Comparison of ENCODE assay signal across 36 cellular contexts in the genomic region with DNA sequence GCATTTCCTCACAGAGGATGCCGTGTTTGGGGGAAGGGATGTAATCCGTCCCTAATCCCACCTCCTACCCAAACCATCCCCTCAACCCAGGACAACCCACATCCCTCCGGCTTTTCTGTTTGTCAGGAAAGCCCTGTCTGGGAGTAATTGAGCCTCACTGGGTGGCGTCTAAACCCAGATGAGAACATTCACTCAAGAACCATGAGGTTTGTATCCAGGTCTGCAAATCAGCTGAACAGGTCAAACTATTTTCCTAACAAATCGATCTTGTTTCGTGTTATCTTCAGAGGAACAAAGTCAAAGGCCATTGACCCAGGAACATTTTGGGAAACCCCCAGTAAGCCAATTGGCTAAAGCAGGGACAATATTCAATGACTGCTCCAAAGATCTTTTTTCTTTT. TPM values are rescaled to one million over a fixed set of nuclear protein-coding genes. Genes with fewer than 3 reads are reported as not detected.
DNase-seq lines count a peak whose midpoint lies in the region; ATAC-seq, FAIRE-seq and TF ChIP-seq lines count a peak whose summit lies in the region.
"Had no signal": no experiment of that assay in that cellular context is flagged by ENCODE, and none has a peak within 500 bp of the region (broad histone marks: within the 10 kb centered on the region; RNA-seq: fewer than 3 reads in every experiment).

No MANE protein-coding gene starts in this region.

- in situ Hi-C loops in HepG2 (cut with HindIII; ENCODE audit: extremely low pct_ligation_motif_present, low pct_unique_long_range_greater_than_20kb): no loop called here

- no peak overlapping the region for H3K9ac ChIP-seq in HepG2 (ENCODE audit: insufficient read depth, low read depth, low read length)

- H3K4me3 Mint-ChIP-seq in GM23338: no peak overlapping the region
- no peak overlapping the region for H3K4me3 Mint-ChIP-seq in WTC11
- H3K4me3 Mint-ChIP-seq: activated naive CD8-positive, alpha-beta T cell treated with anti-CD3 and anti-CD28 coated beads, Interleukin-2, amount 10 ng/mL, durations not matched to agents 7 days and 5 days; activated T-cell treated with anti-CD3 and anti-CD28 coated beads, Interleukin-2, amount 50 U/mL, for 24 hours; CD8-positive, alpha-beta T cell; neural crest cell had no signal

- ATAC-seq in GM23338 (peak; percentile 52), WTC11 (peak; percentile 46), HepG2 (no peak), HG03469 (IDR thresholded peaks at IDR 0.05; ENCODE audit: unreplicated experiment) (no peak)
- ATAC-seq: A549; CD8-positive, alpha-beta T cell; mucosa of descending colon; stimulated activated naive CD8-positive, alpha-beta T cell treated with anti-CD3 and anti-CD28 coated beads, Interleukin-15, Interleukin-2, amounts not matched to agents 100 U/mL and 50 U/mL, for 24 hours had no signal

- H3K4me1 Mint-ChIP-seq in GM23338 (peaks cover 31% of the 10 kb centered on the region), WTC11 (peaks cover 33% of the 10 kb centered on the region)

- DNase-seq in GM23338 (ENCODE audit: low spot score): no peak
- no peak for DNase-seq in WTC11 (ENCODE audit: low spot score)
- no peak for DNase-seq in HepG2 (ENCODE audit: low spot score)
- peak; percentile 14 for DNase-seq in sigmoid colon
- DNase-seq in medulla oblongata (ENCODE audit: extremely low spot score): no peak
- no peak for DNase-seq in AML-193 (lab: John Stamatoyannopoulos, UW)
- DNase-seq in kidney glomerular epithelial cell (lab: John Stamatoyannopoulos, UW): no peak
- DNase-seq: activated CD4-positive, CD25-positive, alpha-beta regulatory T cell treated with anti-CD3 and anti-CD28 coated beads, Interleukin-2, amount 50 U/mL, for 72 hours; activated gamma-delta T cell; activated naive CD8-positive, alpha-beta T cell treated with anti-CD3 and anti-CD28 coated beads, Interleukin-2, amount 10 ng/mL, durations not matched to agents 7 days and 5 days; activated T-cell treated with anti-CD3 and anti-CD28 coated beads, Interleukin-2, amount 50 U/mL, for 24 hours; caudate nucleus; CD8-positive, alpha-beta T cell; dermis blood vessel endothelial cell; DMS 273 treated with DMSO at 0.1 percent for 48 hours; EL; HCEC 1CT; islet precursor cell; KG1; mucosa of descending colon; NCI-H1417 treated with DMSO at 0.1 percent for 48 hours; NCI-H2081; NCI-H2227 treated with DMSO at 0.1 percent for 48 hours; RPMI8226; stimulated activated naive CD8-positive, alpha-beta T cell treated with anti-CD3 and anti-CD28 coated beads, Interleukin-15, Interleukin-2, amounts not matched to agents 100 U/mL and 50 U/mL, for 24 hours; thyroid gland had no signal

- H3K27ac ChIP-seq in GM23338 (ENCODE audit: low read depth): no peak overlapping the region; the same call in 1 of the 2 replicates
- no peak overlapping the region for H3K27ac ChIP-seq in HepG2 (ENCODE audit: extremely low read length, insufficient read depth, low read length)
- H3K27ac ChIP-seq in sigmoid colon: peak overlapping the region in 2 of 4 donors; percentile 23 to 56
- H3K27ac ChIP-seq: A549, gastroesophageal sphincter, thyroid gland had no signal

- FAIRE-seq in HepG2 (lab: Jason Lieb, UNC): no peak
- FAIRE-seq: A549, astrocyte, GM12892 had no signal

- POLR2A ChIA-PET in WTC11 (lab: Charles Lee) (no interaction called here), HepG2 (lab: Yijun Ruan, JAX) (no interaction called here)

- H3K36me3 Mint-ChIP-seq in GM23338 (ENCODE audit: low read depth): peaks cover 27% of the 10 kb centered on the region
- H3K36me3 Mint-ChIP-seq in WTC11: peaks cover 8% of the 10 kb centered on the region
- H3K36me3 Mint-ChIP-seq: activated naive CD8-positive, alpha-beta T cell treated with anti-CD3 and anti-CD28 coated beads, Interleukin-2, amount 10 ng/mL, durations not matched to agents 7 days and 5 days; CD8-positive, alpha-beta T cell had no signal

- TF ChIP-seq POLR2A in HepG2 (IDR thresholded peaks at IDR 0.05; ENCODE audit: insufficient read depth in 1 of 2, low read depth in 2 of 2, low read length in 2 of 2) (no peak), sigmoid colon (IDR thresholded peaks at IDR 0.05) (no peak)

- H3K27me3 ChIP-seq in GM23338 (ENCODE audit: insufficient read depth) (no peaks in the 10 kb centered on the region), HepG2 (ENCODE audit: control insufficient read depth in 1 of 2, insufficient read depth in 2 of 2, low read length in 2 of 2) (peaks cover 2 to 32% of the 10 kb centered on the region in 2 experiments; a peak in 2 of 5 replicates), sigmoid colon (no peaks in the 10 kb centered on the region)
- H3K27me3 ChIP-seq: gastroesophageal sphincter, thyroid gland had no signal

- no TSS peak for BruUV-seq in HepG2 (replicated peaks; lab: Mats Ljungman, UMichigan)

- intact Hi-C loops in HepG2 (cut with micrococcal nuclease; ENCODE audit: unreplicated experiment) (no loop called here), sigmoid colon (cut with DNase I) (loop anchor here (10.0 kb wide), 1 partner anchor 290 kb away; no protein-coding TSS in a partner anchor)

- H3K79me2 ChIP-seq in GM23338 (replicated peaks; ENCODE audit: insufficient read depth) (no peaks in the 10 kb centered on the region), HepG2 (ENCODE audit: insufficient read depth, low read length) (no peaks in the 10 kb centered on the region)

- 11% methylated on average over 6 of the region's 6 CpGs for WGBS in HepG2 (ENCODE audit: low lambda C conversion rate)
- 76 to 81% methylated on average over 6 of the region's 6 CpGs for WGBS in sigmoid colon, 2 donors

- H4K20me1 ChIP-seq in GM23338 (replicated peaks; ENCODE audit: insufficient read depth) (no peaks in the 10 kb centered on the region), HepG2 (ENCODE audit: insufficient read depth, low read length) (no peaks in the 10 kb centered on the region)

- TF ChIP-seq CTCF in GM23338 (conservative IDR thresholded peaks at IDR 0.05; ENCODE audit: low read depth in 2 of 2): no peak
- TF ChIP-seq CTCF in WTC11 (IDR thresholded peaks at IDR 0.05): no peak
- no peak for TF ChIP-seq CTCF in HepG2 (CRISPR knock-in tag; IDR thresholded peaks at IDR 0.05)
- TF ChIP-seq CTCF in sigmoid colon (IDR thresholded peaks at IDR 0.05): no peak

- no peak overlapping the region for H3K4me3 ChIP-seq in GM23338
- no peak overlapping the region for H3K4me3 ChIP-seq in HepG2 (replicated peaks in 1 of 3; ENCODE audit: insufficient read depth in 1 of 3, low read depth in 2 of 3, low read length in 3 of 3)
- no peak overlapping the region for H3K4me3 ChIP-seq in sigmoid colon
- H3K4me3 ChIP-seq: A549, gastroesophageal sphincter, mucosa of descending colon, thyroid gland had no signal

- peaks cover 17% of the 10 kb centered on the region for H3K9me3 Mint-ChIP-seq in GM23338
- H3K9me3 Mint-ChIP-seq in WTC11: peaks cover 12% of the 10 kb centered on the region; the same call in 1 of the 2 replicates
- H3K9me3 Mint-ChIP-seq: activated naive CD8-positive, alpha-beta T cell treated with anti-CD3 and anti-CD28 coated beads, Interleukin-2, amount 10 ng/mL, durations not matched to agents 7 days and 5 days had no signal

- H2AFZ ChIP-seq in GM23338 (no peak overlapping the region), HepG2 (ENCODE audit: low read length) (no peak overlapping the region)

- H3K4me1 ChIP-seq in GM23338 (ENCODE audit: insufficient read depth) (peaks cover 21% of the 10 kb centered on the region), HepG2 (ENCODE audit: insufficient read depth, low read length) (peaks cover 11% of the 10 kb centered on the region), sigmoid colon (peaks cover 0 to 13% (median 9%) of the 10 kb centered on the region in 4 donors)
- H3K4me1 ChIP-seq: A549, thyroid gland had no signal

- H3K9me3 ChIP-seq in HepG2 (ENCODE audit: low read length) (no peaks in the 10 kb centered on the region), sigmoid colon (no peaks in the 10 kb centered on the region)
- H3K9me3 ChIP-seq: gastroesophageal sphincter, mucosa of descending colon, thyroid gland had no signal

- H3K4me2 ChIP-seq in GM23338 (peak overlapping the region; percentile 39; the same call in 1 of the 2 replicates), HepG2 (ENCODE audit: low read depth, low read length) (no peak overlapping the region)
- H3K4me2 ChIP-seq: A549 had no signal

- no peaks in the 10 kb centered on the region for H3F3A ChIP-seq in GM23338 (replicated peaks; ENCODE audit: low read depth)

- H3K27me3 Mint-ChIP-seq in GM23338 (ENCODE audit: insufficient read depth, low read depth, poor library complexity) (peaks cover 5% of the 10 kb centered on the region), WTC11 (ENCODE audit: low read depth) (no peaks in the 10 kb centered on the region)
- H3K27me3 Mint-ChIP-seq: activated naive CD8-positive, alpha-beta T cell treated with anti-CD3 and anti-CD28 coated beads, Interleukin-2, amount 10 ng/mL, durations not matched to agents 7 days and 5 days; progenitor cell of endocrine pancreas had no signal

- TF ChIP-seq EP300 in HepG2 (IDR thresholded peaks at IDR 0.05; ENCODE audit: low read depth in 2 of 2, low read length in 2 of 2): no peak
- no peak for TF ChIP-seq EP300 in HepG2 (CRISPR knock-in tag; IDR thresholded peaks at IDR 0.05; ENCODE audit: borderline replicate concordance)
- TF ChIP-seq EP300 in sigmoid colon (IDR thresholded peaks at IDR 0.05): no peak

- H3K27ac Mint-ChIP-seq in GM23338 (peak overlapping the region; percentile 40; the same call in 1 of the 2 replicates), WTC11 (no peak overlapping the region; the same call in 1 of the 2 replicates)
- H3K27ac Mint-ChIP-seq: activated naive CD8-positive, alpha-beta T cell treated with anti-CD3 and anti-CD28 coated beads, Interleukin-2, amount 10 ng/mL, durations not matched to agents 7 days and 5 days; activated T-cell treated with anti-CD3 and anti-CD28 coated beads, Interleukin-2, amount 50 U/mL, for 24 hours; CD8-positive, alpha-beta T cell; progenitor cell of endocrine pancreas had no signal

- H3K36me3 ChIP-seq in GM23338 (ENCODE audit: insufficient read depth): no peaks in the 10 kb centered on the region; the same call in 1 of the 2 replicates
- H3K36me3 ChIP-seq in HepG2 (replicated peaks in 1 of 2; ENCODE audit: control insufficient read depth in 1 of 2, insufficient read depth in 2 of 2, low read length in 2 of 2): no peaks in the 10 kb centered on the region
- H3K36me3 ChIP-seq in sigmoid colon: no peaks in the 10 kb centered on the region
- H3K36me3 ChIP-seq: gastroesophageal sphincter, thyroid gland had no signal

- CTCF ChIA-PET in WTC11 (lab: Charles Lee): interaction anchor here (1.0 to 1.1 kb wide), 2 partner anchors 76 to 88 kb away, joined by 3 read pairs; a partner anchor contains a TSS
- CTCF ChIA-PET in HepG2 (lab: Yijun Ruan, JAX; ENCODE audit: low intra/inter-chr PET ratio, low total read pairs): no interaction called here

- no peak for TF ChIP-seq RAD21 in HepG2 (CRISPR knock-in tag; IDR thresholded peaks at IDR 0.05)

- no peaks in the 10 kb centered on the region for H3K9me2 ChIP-seq in GM23338 (ENCODE audit: insufficient read depth)

RNA-seq across cellular contexts. Expression of a gene that starts 25.7 kb away (rescaled TPM):
- total RNA-seq in GM23338 (2014; rRNA removed; shearing (Covaris generic)): 2.9 and 3.0 TPM in 2 replicates
- polyA plus RNA-seq in GM23338 (2016; fragmentation: Nextera tagmentation; extraction: Ambion mirVana) (1.1 and 1.8 TPM in 2 replicates), HepG2 (2011; rRNA removed) (not detected in 2 replicates), sigmoid colon (under 1 TPM in 2 of 3 donors, not detected in 1; 0.55 to 0.60 TPM)
- total RNA-seq in WTC11 (2021) (2.1 to 2.9 TPM (median 2.4 TPM) in 3 replicates), HepG2 (2016; rRNA removed; fragmentation: Illumina TruSeq; extraction: Trizol) (not detected in 2 replicates), sigmoid colon (under 1 TPM; 0.27 to 0.83 (median 0.52) TPM)
- total RNA-seq in HepG2 (2016; cell fraction: cytosol; rRNA removed; fragmentation: Illumina TruSeq; extraction: Trizol; ENCODE audit: low read depth): not detected in 2 replicates
- total RNA-seq in HepG2 (2016; cell fraction: insoluble cytoplasmic fraction; rRNA removed; fragmentation: Illumina TruSeq; extraction: Trizol): not detected in 2 replicates
- total RNA-seq in HepG2 (2016; cell fraction: membrane; rRNA removed; fragmentation: Illumina TruSeq; extraction: Trizol): not detected in 2 replicates
- total RNA-seq in HepG2 (2016; cell fraction: nucleus; rRNA removed; fragmentation: Illumina TruSeq; extraction: Trizol): not detected in 2 replicates
- not detected in 2 replicates for polyA plus RNA-seq in HepG2 (2011; cell fraction: cytosol; rRNA removed)
- polyA plus RNA-seq in HepG2 (2011; cell fraction: nucleus; rRNA removed): not detected in 2 replicates
- not detected in 2 replicates for polyA plus RNA-seq in HepG2 (2012)
- polyA plus RNA-seq in HepG2 (2016; cell fraction: cytosol; fragmentation: Illumina TruSeq; extraction: Trizol; ENCODE audit: low read depth): not detected in 2 replicates
- polyA plus RNA-seq in HepG2 (2016; cell fraction: insoluble cytoplasmic fraction; fragmentation: Illumina TruSeq; extraction: Trizol; ENCODE audit: low read depth): not detected in 2 replicates
- not detected in 2 replicates for polyA plus RNA-seq in HepG2 (2016; cell fraction: membrane; fragmentation: Illumina TruSeq; extraction: Trizol; ENCODE audit: low read depth)
- not detected in 2 replicates for polyA plus RNA-seq in HepG2 (2016; cell fraction: nucleus; fragmentation: Illumina TruSeq; extraction: Trizol; ENCODE audit: insufficient read depth, low read depth)
- not detected in 2 replicates for polyA minus RNA-seq in HepG2 (2011; rRNA and poly(A)+ RNA removed; ENCODE audit: low replicate concordance)
- not detected in 2 replicates for polyA minus RNA-seq in HepG2 (2011; cell fraction: cytosol; rRNA and poly(A)+ RNA removed)
- not detected in 2 replicates for polyA minus RNA-seq in HepG2 (2011; cell fraction: nucleus; rRNA and poly(A)+ RNA removed)
- total RNA-seq: activated naive CD8-positive, alpha-beta T cell treated with anti-CD3 and anti-CD28 coated beads, Interleukin-2, amount 10 ng/mL, durations not matched to agents 7 days and 5 days; CD8-positive, alpha-beta T cell; dermis blood vessel endothelial cell; fibroblast of lung; HT-29; T-helper 1 cell treated with Interleukin-12 subunit alpha and Interleukin-12 subunit beta and Interleukin-4 antibody, amounts not matched to agents 30 ng/mL and 1 ng/mL, for 36 hours had no signal

Comparison
In these comparisons a context has a peak if more than half of its experiments do, and no peak if none do; other contexts are left out.
1. ATAC-seq: peak in GM23338 (single experiment) and WTC11 (single experiment); none in HepG2 (single experiment) and HG03469 (single experiment).